In genomic region chr19:50511069-50511822, GRCh38 we compare ENCODE assay signal across 1 cellular context.
TF ChIP-seq lines count a peak whose summit lies in the region.

TSS of gene JOSD2 (minus strand) at chr19:50511191. CDS start at chr19:50510431, 760 bp downstream.

TF ChIP-seq in HepG2, 621 proteins besides CTCF, POLR2A, EP300 and RAD21 (continued from another document and continues in another):
- peak; percentile 99 for TF ChIP-seq ZHX2 (IDR thresholded peaks at IDR 0.05; ENCODE audit: low read depth)
- TF ChIP-seq ZHX2 (CRISPR knock-in tag; IDR thresholded peaks at IDR 0.05; ENCODE audit: borderline replicate concordance) = no peak
- peak; percentile 73; the same call in 1 of the 2 replicates for TF ChIP-seq ZFP91 (CRISPR knock-in tag; IDR thresholded peaks at IDR 0.05; ENCODE audit: borderline replicate concordance)
- TF ChIP-seq ELF4 (CRISPR knock-in tag; IDR thresholded peaks at IDR 0.05; ENCODE audit: borderline replicate concordance) = peak; percentile 42; the same call in 1 of the 2 replicates
- TF ChIP-seq NRL (CRISPR knock-in tag; IDR thresholded peaks at IDR 0.05; ENCODE audit: borderline replicate concordance) = peak; percentile 16; the same call in 1 of the 2 replicates
- TF ChIP-seq SMYD3 (CRISPR knock-in tag; IDR thresholded peaks at IDR 0.05) = no peak
- no peak for TF ChIP-seq CEBPG (CRISPR knock-in tag; IDR thresholded peaks at IDR 0.05)
- TF ChIP-seq MXI1 (IDR thresholded peaks at IDR 0.05; ENCODE audit: borderline replicate concordance, low read depth, low read length) = peak; percentile 45; the same call in 1 of the 3 replicates
- no peak for TF ChIP-seq USF2 (IDR thresholded peaks at IDR 0.05; ENCODE audit: low read depth, low read length)
- TF ChIP-seq USF2 (CRISPR knock-in tag; IDR thresholded peaks at IDR 0.05; ENCODE audit: borderline replicate concordance) = 0 out of 2 replicates have a peak, but pooled peaks have one; percentile 49
- TF ChIP-seq ZBTB38 (CRISPR knock-in tag; IDR thresholded peaks at IDR 0.05) = 0 out of 2 replicates have a peak, but pooled peaks have one; percentile 56
- no peak for TF ChIP-seq SIX4 (CRISPR knock-in tag; IDR thresholded peaks at IDR 0.05)
- peak; percentile 88 for TF ChIP-seq HCFC1 (IDR thresholded peaks at IDR 0.05; ENCODE audit: low read depth, low read length)
- TF ChIP-seq KLF16 (CRISPR knock-in tag; IDR thresholded peaks at IDR 0.05) = 0 out of 4 replicates have a peak, but pooled peaks of 1 of the 2 experiments have one; percentile 15
- peak; percentile 91 for TF ChIP-seq ZFY (CRISPR knock-in tag; IDR thresholded peaks at IDR 0.05)
- TF ChIP-seq ZNF605 (CRISPR knock-in tag; IDR thresholded peaks at IDR 0.05) = no peak
- TF ChIP-seq CENPBD1 (CRISPR knock-in tag; IDR thresholded peaks at IDR 0.05; ENCODE audit: borderline replicate concordance, low read depth) = no peak
- TF ChIP-seq GABPA (IDR thresholded peaks at IDR 0.05; ENCODE audit: low read depth, low read length) = peak; percentile 76
- TF ChIP-seq GABPA (CRISPR knock-in tag; IDR thresholded peaks at IDR 0.05; ENCODE audit: low read depth) = peak; percentile 92
- TF ChIP-seq AGO2 (optimal IDR thresholded peaks at IDR 0.05; ENCODE audit: low read depth, low read length) = peak; percentile 57
- TF ChIP-seq SUZ12 (IDR thresholded peaks at IDR 0.05; ENCODE audit: low read depth, low read length) = peak; percentile 68
- TF ChIP-seq ZMYM3 (CRISPR knock-in tag; IDR thresholded peaks at IDR 0.05) = no peak
- peak; percentile 17; the same call in 1 of the 2 replicates for TF ChIP-seq TFDP1 (CRISPR knock-in tag; IDR thresholded peaks at IDR 0.05; ENCODE audit: borderline replicate concordance)
- 0 out of 2 replicates have a peak, but pooled peaks have one; percentile 43 for TF ChIP-seq ATF2 (CRISPR knock-in tag; IDR thresholded peaks at IDR 0.05)
- peak; percentile 57; the same call in 1 of the 2 replicates for TF ChIP-seq YEATS2 (CRISPR knock-in tag; IDR thresholded peaks at IDR 0.05; ENCODE audit: borderline replicate concordance)
- no peak for TF ChIP-seq GPN1 (CRISPR knock-in tag; IDR thresholded peaks at IDR 0.05; ENCODE audit: borderline replicate concordance)
- TF ChIP-seq ZNF746 (CRISPR knock-in tag; IDR thresholded peaks at IDR 0.05) = 0 out of 2 replicates have a peak, but pooled peaks have one; percentile 57
- TF ChIP-seq SP1 (IDR thresholded peaks at IDR 0.05) = no peak
- 0 out of 2 replicates have a peak, but pooled peaks have one; percentile 30 for TF ChIP-seq SP1 (CRISPR knock-in tag; IDR thresholded peaks at IDR 0.05)
- 0 out of 2 replicates have a peak, but pooled peaks have one; percentile 27 for TF ChIP-seq MEF2D (CRISPR knock-in tag; IDR thresholded peaks at IDR 0.05)
- no peak for TF ChIP-seq HOXA5 (CRISPR knock-in tag; IDR thresholded peaks at IDR 0.05)
- no peak for TF ChIP-seq ATRX (CRISPR knock-in tag; IDR thresholded peaks at IDR 0.05; ENCODE audit: borderline replicate concordance)
- TF ChIP-seq RBAK (CRISPR knock-in tag; IDR thresholded peaks at IDR 0.05) = no peak
- no peak; the same call in 1 of the 2 replicates for TF ChIP-seq ZGPAT (CRISPR knock-in tag; IDR thresholded peaks at IDR 0.05)
- no peak for TF ChIP-seq ZFP82 (CRISPR knock-in tag; IDR thresholded peaks at IDR 0.05; ENCODE audit: borderline replicate concordance)
- TF ChIP-seq ZNF501 (CRISPR knock-in tag; IDR thresholded peaks at IDR 0.05) = peak; percentile 39; the same call in 1 of the 2 replicates
- TF ChIP-seq PRMT3 (CRISPR knock-in tag; IDR thresholded peaks at IDR 0.05; ENCODE audit: borderline replicate concordance, low read depth) = no peak
- no peak for TF ChIP-seq POLR2AphosphoS5 (IDR thresholded peaks at IDR 0.05; ENCODE audit: low read depth, low read length)
- TF ChIP-seq ZNF282 (IDR thresholded peaks at IDR 0.05; ENCODE audit: partially characterized antibody) = no peak
- TF ChIP-seq ZNF644 (CRISPR knock-in tag; IDR thresholded peaks at IDR 0.05; ENCODE audit: low read depth) = no peak
- peak; percentile 53; the same call in 1 of the 2 replicates for TF ChIP-seq ARNT2 (CRISPR knock-in tag; IDR thresholded peaks at IDR 0.05; ENCODE audit: low read depth)
- no peak for TF ChIP-seq REST (IDR thresholded peaks at IDR 0.05; ENCODE audit: borderline replicate concordance in 1 of 2, low read depth in 1 of 2, low read length in 2 of 2)
- TF ChIP-seq MBNL3 (CRISPR knock-in tag; conservative IDR thresholded peaks at IDR 0.05) = no peak
- TF ChIP-seq TOE1 (CRISPR knock-in tag; IDR thresholded peaks at IDR 0.05) = no peak
